Comparison of ENCODE assay signal across 8 cellular contexts in the genomic region with DNA sequence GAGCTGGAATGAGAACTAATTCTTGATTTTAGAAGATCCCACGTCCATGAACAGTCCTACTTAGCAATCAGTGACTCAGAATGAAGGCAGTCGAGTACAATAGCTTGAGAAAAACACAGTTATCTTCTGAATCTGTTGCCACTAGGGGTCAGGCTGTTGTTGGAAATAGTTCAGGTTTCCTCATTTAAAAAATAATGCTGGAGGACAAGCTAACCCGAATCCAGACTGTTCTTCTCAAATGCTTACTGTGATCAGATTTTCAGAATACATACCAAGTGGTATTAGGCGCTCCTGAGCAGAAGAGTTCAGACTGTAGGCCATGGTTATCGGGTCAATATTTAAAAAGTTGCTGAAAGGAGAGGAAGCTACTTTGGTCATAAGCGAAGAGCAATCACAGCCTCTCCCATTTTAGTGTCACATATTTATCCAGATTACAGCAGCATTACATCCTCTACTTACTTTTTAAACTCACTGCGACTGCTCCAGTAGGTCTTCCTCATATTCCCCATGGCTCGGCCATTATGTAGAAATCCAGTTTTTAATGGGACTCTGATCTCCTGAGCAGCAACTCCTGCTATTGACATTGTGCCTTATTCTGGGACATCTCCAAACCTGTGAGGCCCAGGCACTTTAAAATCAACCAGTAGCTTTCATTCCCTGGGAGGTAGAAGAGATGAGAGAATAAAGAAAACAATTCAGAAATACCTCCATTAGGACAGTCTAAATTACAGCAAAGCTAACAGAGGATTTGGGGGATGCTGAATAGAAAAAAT. TPM values are rescaled to one million over a fixed set of nuclear protein-coding genes. Genes with fewer than 3 reads are reported as not detected.
DNase-seq lines count a peak whose midpoint lies in the region; ATAC-seq, FAIRE-seq and TF ChIP-seq lines count a peak whose summit lies in the region.

No MANE protein-coding gene starts in this region.

- TF ChIP-seq POLR2A in HepG2 (IDR thresholded peaks at IDR 0.05; ENCODE audit: insufficient read depth in 1 of 2, low read depth in 2 of 2, low read length in 2 of 2): peak; percentile 40 to 45; a peak in 3 of 4 replicates

- WGBS in HepG2 (ENCODE audit: low lambda C conversion rate): 58% methylated on average over 8 of the region's 8 CpGs

- BruUV-seq in HepG2 (replicated peaks; lab: Mats Ljungman, UMichigan): no TSS peak

- peaks cover 2% of the 10 kb centered on the region for H3K36me3 Mint-ChIP-seq in activated T-cell treated with anti-CD3 and anti-CD28 coated beads, Interleukin-2, amount 50 U/mL, for 24 hours (ENCODE audit: low read depth)

- H3K4me1 ChIP-seq in HepG2 (ENCODE audit: insufficient read depth, low read length) (peaks cover 80% of the 10 kb centered on the region), subcutaneous abdominal adipose tissue (ENCODE audit: control insufficient read depth in 5 of 5, insufficient read depth in 5 of 5, low read length in 5 of 5) (peaks cover 6 to 45% (median 42%) of the 10 kb centered on the region in 5 donors)

- H3K79me2 ChIP-seq in HepG2 (ENCODE audit: insufficient read depth, low read length): peaks cover 72% of the 10 kb centered on the region

- no peak overlapping the region for H3K4me3 Mint-ChIP-seq in activated T-cell treated with anti-CD3 and anti-CD28 coated beads, Interleukin-2, amount 50 U/mL, for 24 hours

- peak overlapping the region; percentile 56 to 81 for H3K27ac ChIP-seq in coronary artery
- peak overlapping the region; percentile 28 for H3K27ac ChIP-seq in HepG2 (ENCODE audit: extremely low read length, insufficient read depth, low read length)
- peak overlapping the region; percentile 78 for H3K27ac ChIP-seq in subcutaneous abdominal adipose tissue (ENCODE audit: low read depth, low read length)

- H3K36me3 ChIP-seq in HepG2 (replicated peaks in 1 of 2; ENCODE audit: control insufficient read depth in 1 of 2, insufficient read depth in 2 of 2, low read length in 2 of 2) (peaks cover 29 to 56% of the 10 kb centered on the region in 2 experiments), subcutaneous abdominal adipose tissue (ENCODE audit: control insufficient read depth in 5 of 5, insufficient read depth in 5 of 5, low read length in 5 of 5) (peaks cover 19 to 37% (median 33%) of the 10 kb centered on the region in 5 donors)

- intact Hi-C loops in HepG2 (cut with micrococcal nuclease; ENCODE audit: unreplicated experiment): no loop called here

- TF ChIP-seq EP300 in HepG2 (IDR thresholded peaks at IDR 0.05; ENCODE audit: low read depth in 2 of 2, low read length in 2 of 2): 0 out of 4 replicates have a peak, but pooled peaks of 1 of the 2 experiments have one; percentile 12
- TF ChIP-seq EP300 in HepG2 (CRISPR knock-in tag; IDR thresholded peaks at IDR 0.05; ENCODE audit: borderline replicate concordance): no peak

- peaks cover 27% of the 10 kb centered on the region for H3K27me3 Mint-ChIP-seq in activated T-cell treated with anti-CD3 and anti-CD28 coated beads, Interleukin-2, amount 50 U/mL, for 24 hours

- peaks cover 1% of the 10 kb centered on the region for H3K4me1 Mint-ChIP-seq in activated T-cell treated with anti-CD3 and anti-CD28 coated beads, Interleukin-2, amount 50 U/mL, for 24 hours (ENCODE audit: low read depth)

- peak; percentile 18 for TF ChIP-seq CTCF in coronary artery (IDR thresholded peaks at IDR 0.05)
- peak; percentile 50; the same call in 1 of the 2 replicates for TF ChIP-seq CTCF in HepG2 (CRISPR knock-in tag; IDR thresholded peaks at IDR 0.05)

- ATAC-seq in HepG2 (peak; percentile 18; the same call in 2 of the 3 replicates), HG02763 (IDR thresholded peaks at IDR 0.05; ENCODE audit: unreplicated experiment) (no peak)

- H3K9me3 ChIP-seq in HepG2 (ENCODE audit: low read length) (no peaks in the 10 kb centered on the region), subcutaneous abdominal adipose tissue (ENCODE audit: control insufficient read depth in 5 of 5, low read length in 5 of 5) (no peaks in the 10 kb centered on the region)

- DNase-seq in activated T-cell treated with anti-CD3 and anti-CD28 coated beads for 1 hour (ENCODE audit: low read depth) (peak; percentile 19), MV-4-11 (lab: John Stamatoyannopoulos, UW) (peak; percentile 56), SW480 (ENCODE audit: low spot score) (peak; percentile 73), coronary artery (ENCODE audit: low spot score) (no peak), HepG2 (ENCODE audit: low spot score) (peak; percentile 66)
- no peak for DNase-seq in activated T-cell treated with anti-CD3 and anti-CD28 coated beads, Interleukin-2, amount 50 U/mL, for 24 hours

- no peak for FAIRE-seq in HepG2 (lab: Jason Lieb, UNC)

- no peak overlapping the region for H3K27ac Mint-ChIP-seq in activated T-cell treated with anti-CD3 and anti-CD28 coated beads, Interleukin-2, amount 50 U/mL, for 24 hours

- in situ Hi-C loops in HepG2 (cut with HindIII; ENCODE audit: extremely low pct_ligation_motif_present, low pct_unique_long_range_greater_than_20kb): loop anchor here (10.0 kb wide), 1 partner anchor 300 kb away; a partner anchor contains a TSS

- no peaks in the 10 kb centered on the region for H3K9me3 Mint-ChIP-seq in activated T-cell treated with anti-CD3 and anti-CD28 coated beads, Interleukin-2, amount 50 U/mL, for 24 hours

- TF ChIP-seq RAD21 in HepG2 (CRISPR knock-in tag; IDR thresholded peaks at IDR 0.05): peak; percentile 54; the same call in 1 of the 2 replicates

- CTCF ChIA-PET in HepG2 (lab: Yijun Ruan, JAX; ENCODE audit: low intra/inter-chr PET ratio, low total read pairs): interaction anchor here (1.0 to 2.3 kb wide), 5 partner anchors 33 to 333 kb away, joined by 3 to 17 read pairs (median 7); no protein-coding TSS in a partner anchor

- H3K4me3 ChIP-seq in coronary artery (peak overlapping the region; percentile 55), HepG2 (replicated peaks in 1 of 3; ENCODE audit: insufficient read depth in 1 of 3, low read depth in 2 of 3, low read length in 3 of 3) (no peak overlapping the region; a peak in 1 of 6 replicates), subcutaneous abdominal adipose tissue (ENCODE audit: low read depth in 1 of 5, low read length in 5 of 5) (peak overlapping the region in 2 of 5 donors; percentile 17 to 26)

- no peaks in the 10 kb centered on the region for H3K27me3 ChIP-seq in HepG2 (ENCODE audit: control insufficient read depth in 1 of 2, insufficient read depth in 2 of 2, low read length in 2 of 2)
- H3K27me3 ChIP-seq in subcutaneous abdominal adipose tissue (ENCODE audit: control insufficient read depth in 5 of 5, insufficient read depth in 4 of 5, low read length in 5 of 5): no peaks in the 10 kb centered on the region

- H4K20me1 ChIP-seq in HepG2 (ENCODE audit: insufficient read depth, low read length): peaks cover 100% of the 10 kb centered on the region

- H3K9ac ChIP-seq in HepG2 (ENCODE audit: insufficient read depth, low read depth, low read length): no peak overlapping the region
- peak overlapping the region; percentile 10 to 57 (median 20) for H3K9ac ChIP-seq in subcutaneous abdominal adipose tissue (ENCODE audit: low read length in 5 of 5)

- POLR2A ChIA-PET in HepG2 (lab: Yijun Ruan, JAX): interaction anchor here (1.0 to 6.9 kb wide), 10 partner anchors 9 to 300 kb away, joined by 3 to 99 read pairs (median 6); a partner anchor contains a TSS

- no peak overlapping the region for H2AFZ ChIP-seq in HepG2 (ENCODE audit: low read length)

- H3K4me2 ChIP-seq in HepG2 (ENCODE audit: low read depth, low read length): peak overlapping the region; percentile 41; the same call in 1 of the 2 replicates

RNA-seq across cellular contexts. Expression of a gene that starts 10.9 kb away (rescaled TPM):
- 84.4 and 99.5 TPM in 2 replicates for total RNA-seq in HepG2 (2016; rRNA removed; fragmentation: Illumina TruSeq; extraction: Trizol)
- 16.2 and 17.9 TPM in 2 replicates for total RNA-seq in HepG2 (2016; cell fraction: cytosol; rRNA removed; fragmentation: Illumina TruSeq; extraction: Trizol; ENCODE audit: low read depth)
- total RNA-seq in HepG2 (2016; cell fraction: insoluble cytoplasmic fraction; rRNA removed; fragmentation: Illumina TruSeq; extraction: Trizol): 83.4 and 92.6 TPM in 2 replicates
- 72.5 and 74.8 TPM in 2 replicates for total RNA-seq in HepG2 (2016; cell fraction: membrane; rRNA removed; fragmentation: Illumina TruSeq; extraction: Trizol)
- total RNA-seq in HepG2 (2016; cell fraction: nucleus; rRNA removed; fragmentation: Illumina TruSeq; extraction: Trizol): 61.8 and 73.3 TPM in 2 replicates
- polyA plus RNA-seq in HepG2 (2011; rRNA removed): 634 and 753 TPM in 2 replicates
- polyA plus RNA-seq in HepG2 (2011; cell fraction: cytosol; rRNA removed): 492 and 608 TPM in 2 replicates
- polyA plus RNA-seq in HepG2 (2011; cell fraction: nucleus; rRNA removed): 300 and 467 TPM in 2 replicates
- 335 and 494 TPM in 2 replicates for polyA plus RNA-seq in HepG2 (2012)
- 8.7 and 10.5 TPM in 2 replicates for polyA plus RNA-seq in HepG2 (2016; cell fraction: cytosol; fragmentation: Illumina TruSeq; extraction: Trizol; ENCODE audit: low read depth)
- 102 and 107 TPM in 2 replicates for polyA plus RNA-seq in HepG2 (2016; cell fraction: insoluble cytoplasmic fraction; fragmentation: Illumina TruSeq; extraction: Trizol; ENCODE audit: low read depth)
- polyA plus RNA-seq in HepG2 (2016; cell fraction: membrane; fragmentation: Illumina TruSeq; extraction: Trizol; ENCODE audit: low read depth): 41.9 and 45.1 TPM in 2 replicates
- 110 and 117 TPM in 2 replicates for polyA plus RNA-seq in HepG2 (2016; cell fraction: nucleus; fragmentation: Illumina TruSeq; extraction: Trizol; ENCODE audit: insufficient read depth, low read depth)
- 6.9 and 217 TPM in 2 replicates for polyA minus RNA-seq in HepG2 (2011; rRNA and poly(A)+ RNA removed; ENCODE audit: low replicate concordance)
- polyA minus RNA-seq in HepG2 (2011; cell fraction: cytosol; rRNA and poly(A)+ RNA removed): 288 and 291 TPM in 2 replicates
- 228 and 458 TPM in 2 replicates for polyA minus RNA-seq in HepG2 (2011; cell fraction: nucleus; rRNA and poly(A)+ RNA removed)

RNA-seq across cellular contexts. Expression of a gene that starts 53.7 kb away (rescaled TPM):
- total RNA-seq in HepG2 (2016; rRNA removed; fragmentation: Illumina TruSeq; extraction: Trizol): 296 and 409 TPM in 2 replicates
- 134 and 137 TPM in 2 replicates for total RNA-seq in HepG2 (2016; cell fraction: cytosol; rRNA removed; fragmentation: Illumina TruSeq; extraction: Trizol; ENCODE audit: low read depth)
- total RNA-seq in HepG2 (2016; cell fraction: insoluble cytoplasmic fraction; rRNA removed; fragmentation: Illumina TruSeq; extraction: Trizol): 293 and 390 TPM in 2 replicates
- 183 and 197 TPM in 2 replicates for total RNA-seq in HepG2 (2016; cell fraction: membrane; rRNA removed; fragmentation: Illumina TruSeq; extraction: Trizol)
- total RNA-seq in HepG2 (2016; cell fraction: nucleus; rRNA removed; fragmentation: Illumina TruSeq; extraction: Trizol): 97.3 and 108 TPM in 2 replicates
- polyA plus RNA-seq in HepG2 (2011; rRNA removed): 160 and 212 TPM in 2 replicates
- polyA plus RNA-seq in HepG2 (2011; cell fraction: cytosol; rRNA removed): 157 and 186 TPM in 2 replicates
- 39.0 and 44.4 TPM in 2 replicates for polyA plus RNA-seq in HepG2 (2011; cell fraction: nucleus; rRNA removed)
- 232 and 305 TPM in 2 replicates for polyA plus RNA-seq in HepG2 (2012)
- 218 and 228 TPM in 2 replicates for polyA plus RNA-seq in HepG2 (2016; cell fraction: cytosol; fragmentation: Illumina TruSeq; extraction: Trizol; ENCODE audit: low read depth)
- polyA plus RNA-seq in HepG2 (2016; cell fraction: insoluble cytoplasmic fraction; fragmentation: Illumina TruSeq; extraction: Trizol; ENCODE audit: low read depth): 522 and 557 TPM in 2 replicates
- 199 and 221 TPM in 2 replicates for polyA plus RNA-seq in HepG2 (2016; cell fraction: membrane; fragmentation: Illumina TruSeq; extraction: Trizol; ENCODE audit: low read depth)
- 223 and 234 TPM in 2 replicates for polyA plus RNA-seq in HepG2 (2016; cell fraction: nucleus; fragmentation: Illumina TruSeq; extraction: Trizol; ENCODE audit: insufficient read depth, low read depth)
- polyA minus RNA-seq in HepG2 (2011; rRNA and poly(A)+ RNA removed; ENCODE audit: low replicate concordance): 24.0 and 53.8 TPM in 2 replicates
- polyA minus RNA-seq in HepG2 (2011; cell fraction: cytosol; rRNA and poly(A)+ RNA removed): 52.3 and 53.9 TPM in 2 replicates
- polyA minus RNA-seq in HepG2 (2011; cell fraction: nucleus; rRNA and poly(A)+ RNA removed): 28.7 and 42.4 TPM in 2 replicates

Comparison
In these comparisons a context has a peak if more than half of its experiments do, and no peak if none do; other contexts are left out.
1. DNase-seq: peak in activated T-cell treated with anti-CD3 and anti-CD28 coated beads for 1 hour (single experiment), MV-4-11 (single experiment), SW480 (single experiment) and HepG2 (single experiment); none in activated T-cell treated with anti-CD3 and anti-CD28 coated beads, Interleukin-2, amount 50 U/mL, for 24 hours (single experiment) and coronary artery (single experiment).
2. H3K27ac ChIP-seq: peak in every context shown above with its lines; median percentile 78 in subcutaneous abdominal adipose tissue; 68 in coronary artery; 28 in HepG2.